Comparison of ENCODE assay signal across 12 cellular contexts in genomic region chr19:52722062-52723005, GRCh38. TPM values are rescaled to one million over a fixed set of nuclear protein-coding genes. Genes with fewer than 3 reads are reported as not detected.
DNase-seq lines count a peak whose midpoint lies in the region; ATAC-seq and TF ChIP-seq lines count a peak whose summit lies in the region.
"Had no signal": no experiment of that assay in that cellular context is flagged by ENCODE, and none has a peak within 500 bp of the region (broad histone marks: within the 10 kb centered on the region; RNA-seq: fewer than 3 reads in every experiment).

No MANE protein-coding gene starts in this region.

- DNase-seq in COLO829 (ENCODE audit: low spot score) (peak; percentile 10), NCI-H460 (ENCODE audit: extremely low read depth, low read depth) (peak; percentile 7), chondrocyte (ENCODE audit: low spot score) (no peak), mesothelial cell of epicardium (ENCODE audit: low spot score in 2 of 2, unreplicated experiment in 2 of 2) (no peak), heart right ventricle (no peak), body of pancreas (no peak)
- DNase-seq in activated naive CD4-positive, alpha-beta T cell (lab: John Stamatoyannopoulos, UW), result no peak
- DNase-seq: KG1, right lobe of liver, WERI-Rb-1 had no signal

- H3K27me3 Mint-ChIP-seq in chondrocyte (ENCODE audit: low read depth), result no peaks in the 10 kb centered on the region
- no peaks in the 10 kb centered on the region for H3K27me3 Mint-ChIP-seq in mesothelial cell of epicardium (ENCODE audit: low read depth)

- H3K27me3 ChIP-seq in heart right ventricle (no peaks in the 10 kb centered on the region), body of pancreas (no peaks in the 10 kb centered on the region)
- H3K27me3 ChIP-seq: right lobe of liver, tibial nerve had no signal

- no peak for ATAC-seq in heart right ventricle
- ATAC-seq in HG03432 (IDR thresholded peaks at IDR 0.05; ENCODE audit: unreplicated experiment), result no peak
- ATAC-seq in body of pancreas, result no peak
- ATAC-seq: right lobe of liver had no signal

- TF ChIP-seq CTCF in chondrocyte (IDR thresholded peaks at IDR 0.05), result no peak
- TF ChIP-seq CTCF in mesothelial cell of epicardium (IDR thresholded peaks at IDR 0.05; ENCODE audit: unreplicated experiment), result no peak
- no peak for TF ChIP-seq CTCF in heart right ventricle (IDR thresholded peaks at IDR 0.05)
- no peak for TF ChIP-seq CTCF in body of pancreas (IDR thresholded peaks at IDR 0.05)

- WGBS in heart right ventricle, 2 donors, result 93 to 94% methylated on average over 7 of the region's 7 CpGs
- WGBS in body of pancreas, 2 donors, result 86 to 91% methylated on average over 7 of the region's 7 CpGs

- intact Hi-C loops in heart right ventricle (cut with DNase I) (no loop called here), body of pancreas (cut with DNase I) (no loop called here)

- H3K4me1 ChIP-seq in heart right ventricle (no peaks in the 10 kb centered on the region), body of pancreas (no peaks in the 10 kb centered on the region)
- H3K4me1 ChIP-seq: right lobe of liver, tibial nerve had no signal

- H3K4me1 Mint-ChIP-seq in chondrocyte (ENCODE audit: low read depth) (peaks cover 25% of the 10 kb centered on the region), mesothelial cell of epicardium (peaks cover 28% of the 10 kb centered on the region)

- H3K27ac ChIP-seq in heart right ventricle (no peak overlapping the region), body of pancreas (no peak overlapping the region)
- H3K27ac ChIP-seq: right lobe of liver, tibial nerve, WERI-Rb-1 had no signal

- TF ChIP-seq POLR2A in body of pancreas (IDR thresholded peaks at IDR 0.05), result no peak

- H3K36me3 ChIP-seq in heart right ventricle, result peaks cover 0 to 71% (median 6%) of the 10 kb centered on the region in 9 donors
- H3K36me3 ChIP-seq in body of pancreas (replicated peaks in 1 of 2; ENCODE audit: insufficient read depth in 1 of 2, low read depth in 2 of 2), result peaks cover 5 to 8% of the 10 kb centered on the region in 2 donors

- H3K4me3 ChIP-seq in heart right ventricle (no peak overlapping the region), body of pancreas (no peak overlapping the region)
- H3K4me3 ChIP-seq: right lobe of liver, tibial nerve had no signal

- H3K9me3 Mint-ChIP-seq in chondrocyte (ENCODE audit: low read depth), result no peaks in the 10 kb centered on the region
- H3K9me3 Mint-ChIP-seq in mesothelial cell of epicardium, result no peaks in the 10 kb centered on the region

- H3K9me3 ChIP-seq in heart right ventricle, result no peaks in the 10 kb centered on the region
- no peaks in the 10 kb centered on the region for H3K9me3 ChIP-seq in body of pancreas
- H3K9me3 ChIP-seq: right lobe of liver had no signal

- H3K4me3 Mint-ChIP-seq in chondrocyte (ENCODE audit: unreplicated experiment) (no peak overlapping the region), mesothelial cell of epicardium (no peak overlapping the region)

- H3K27ac Mint-ChIP-seq in chondrocyte (ENCODE audit: unreplicated experiment) (peak overlapping the region; percentile 61), mesothelial cell of epicardium (peak overlapping the region; percentile 35)

- H3K36me3 Mint-ChIP-seq in chondrocyte (ENCODE audit: low read depth), result peaks cover 27% of the 10 kb centered on the region
- peaks cover 34% of the 10 kb centered on the region for H3K36me3 Mint-ChIP-seq in mesothelial cell of epicardium

RNA-seq across cellular contexts. Expression of gene ZNF611, which starts 12.5 kb away (rescaled TPM):
- total RNA-seq in NCI-H460 (2014; rRNA removed; shearing (Covaris generic)), result 8.2 and 10.5 TPM in 2 replicates
- 4.4 and 6.6 TPM in 2 replicates for polyA plus RNA-seq in NCI-H460 (2014; cell fraction: nucleus; rRNA removed)
- total RNA-seq in chondrocyte (16.3 to 24.5 TPM (median 18.4 TPM) in 3 replicates), mesothelial cell of epicardium (26.7 to 29.6 TPM (median 29.0 TPM) in 3 replicates), heart right ventricle (1 to 10 TPM; 7.0 to 9.8 (median 7.7) TPM), body of pancreas (10 to 100 TPM in 1 of 2 donors, 1 to 10 TPM in 1; 6.0 to 19.8 TPM)
- 1 to 10 TPM; 2.3 to 5.8 TPM for polyA plus RNA-seq in heart right ventricle

Comparison
In these comparisons a context has a peak if more than half of its experiments do, and no peak if none do; other contexts are left out.
1. DNase-seq: peak in COLO829 (single experiment) and NCI-H460 (single experiment); none in chondrocyte (single experiment), mesothelial cell of epicardium (0 of 2), heart right ventricle (0 of 2), body of pancreas (0 of 4) and activated naive CD4-positive, alpha-beta T cell (0 of 4).